Comparison of ENCODE assay signal across 26 cellular contexts in genomic region chr2:11672404-11672803, GRCh38.
"Had no signal": no experiment of that assay in that cellular context is flagged by ENCODE, and none has a peak within 500 bp of the region (broad histone marks: within the 10 kb centered on the region; RNA-seq: fewer than 3 reads in every experiment).

No MANE protein-coding gene starts in this region.

- H3K9me3 Mint-ChIP-seq: activated T-helper 2 cell treated with anti-CD3 and anti-CD28 coated beads, Interferon-gamma antibody, Interleukin-2, Interleukin-4, amounts not matched to agents 10 μg/mL and 5 μg/mL and 100 μg/mL, durations not matched to agents 14 hours and 24 hours and 36 hours; natural killer cell treated with Interleukin-12 subunit alpha and Interleukin-12 subunit beta and Interleukin-15 and Interleukin-18, amount 100 ng/mL, for 72 hours; stimulated activated effector memory CD8-positive, alpha-beta T cell treated with anti-CD3 and anti-CD28 coated beads, Interleukin-12 subunit alpha, Interleukin-12 subunit beta, amount 100 ng/mL, for 72 hours had no signal

- ATAC-seq: activated CD4-positive, alpha-beta T cell treated with anti-CD3 and anti-CD28 coated beads for 36 hours; activated CD8-positive, alpha-beta memory T cell treated with anti-CD3 and anti-CD28 coated beads, Interleukin-2, amount 10 ng/mL, durations not matched to agents 7 days and 5 days; activated CD8-positive, alpha-beta T cell treated with anti-CD3 and anti-CD28 coated beads, Interleukin-2, amount 10 ng/mL, durations not matched to agents 7 days and 5 days; foreskin keratinocyte; left lung; lower lobe of right lung; natural killer cell treated with Interleukin-12 subunit alpha and Interleukin-12 subunit beta and Interleukin-15 and Interleukin-18, amount 100 ng/mL, for 72 hours; right lobe of liver; stimulated activated effector memory CD8-positive, alpha-beta T cell treated with anti-CD3 and anti-CD28 coated beads, Interleukin-12 subunit alpha, Interleukin-12 subunit beta, amount 100 ng/mL, for 72 hours; stimulated activated naive CD8-positive, alpha-beta T cell treated with anti-CD3 and anti-CD28 coated beads, Interleukin-15, amount 100 ng/mL, for 72 hours had no signal

- DNase-seq: activated CD4-positive, alpha-beta T cell treated with anti-CD3 and anti-CD28 coated beads for 36 hours; activated CD4-positive, CD25-positive, alpha-beta regulatory T cell; activated CD8-positive, alpha-beta memory T cell treated with anti-CD3 and anti-CD28 coated beads, Interleukin-2, amount 10 ng/mL, durations not matched to agents 7 days and 5 days; activated CD8-positive, alpha-beta T cell treated with anti-CD3 and anti-CD28 coated beads, Interleukin-2, amount 10 ng/mL, durations not matched to agents 7 days and 5 days; activated T-cell treated with anti-CD3 and anti-CD28 coated beads, Interleukin-2, amount 50 U/mL, for 48 hours; anterior cingulate cortex; dermis blood vessel endothelial cell; effector CD4-positive, alpha-beta T cell; foreskin keratinocyte; left lung; lower lobe of right lung; mesendoderm; posterior cingulate gyrus; right lobe of liver; stimulated activated CD4-positive, alpha-beta T cell treated with anti-CD3 and anti-CD28 coated beads, Interleukin-4, amount 100 ng/mL, for 1 hour; stimulated activated naive CD8-positive, alpha-beta T cell treated with anti-CD3 and anti-CD28 coated beads, Interleukin-15, amount 100 ng/mL, for 72 hours; substantia nigra; T-helper 2 cell; upper lobe of left lung had no signal

- FAIRE-seq: bronchial epithelial cell, colon had no signal

- H3K36me3 Mint-ChIP-seq: natural killer cell treated with Interleukin-12 subunit alpha and Interleukin-12 subunit beta and Interleukin-15 and Interleukin-18, amount 100 ng/mL, for 72 hours; stimulated activated effector memory CD8-positive, alpha-beta T cell treated with anti-CD3 and anti-CD28 coated beads, Interleukin-12 subunit alpha, Interleukin-12 subunit beta, amount 100 ng/mL, for 72 hours had no signal

- H3K27ac Mint-ChIP-seq: activated CD4-positive, alpha-beta T cell treated with anti-CD3 and anti-CD28 coated beads for 36 hours; activated CD8-positive, alpha-beta memory T cell treated with anti-CD3 and anti-CD28 coated beads, Interleukin-2, amount 10 ng/mL, durations not matched to agents 7 days and 5 days; activated CD8-positive, alpha-beta T cell treated with anti-CD3 and anti-CD28 coated beads, Interleukin-2, amount 10 ng/mL, durations not matched to agents 7 days and 5 days; activated naive CD8-positive, alpha-beta T cell; activated T-helper 2 cell treated with anti-CD3 and anti-CD28 coated beads, Interferon-gamma antibody, Interleukin-2, Interleukin-4, amounts not matched to agents 10 μg/mL and 5 μg/mL and 100 μg/mL, durations not matched to agents 14 hours and 24 hours and 36 hours; natural killer cell treated with Interleukin-12 subunit alpha and Interleukin-12 subunit beta and Interleukin-15 and Interleukin-18, amount 100 ng/mL, for 72 hours; stimulated activated effector memory CD8-positive, alpha-beta T cell treated with anti-CD3 and anti-CD28 coated beads, Interleukin-12 subunit alpha, Interleukin-12 subunit beta, amount 100 ng/mL, for 72 hours; stimulated activated naive CD8-positive, alpha-beta T cell treated with anti-CD3 and anti-CD28 coated beads, Interleukin-15, amount 100 ng/mL, for 72 hours had no signal

- H3K4me3 Mint-ChIP-seq: activated CD4-positive, alpha-beta T cell treated with anti-CD3 and anti-CD28 coated beads for 36 hours; activated CD8-positive, alpha-beta memory T cell treated with anti-CD3 and anti-CD28 coated beads, Interleukin-2, amount 10 ng/mL, durations not matched to agents 7 days and 5 days; activated CD8-positive, alpha-beta T cell treated with anti-CD3 and anti-CD28 coated beads, Interleukin-2, amount 10 ng/mL, durations not matched to agents 7 days and 5 days; activated naive CD8-positive, alpha-beta T cell; central memory CD8-positive, alpha-beta T cell; natural killer cell treated with Interleukin-12 subunit alpha and Interleukin-12 subunit beta and Interleukin-15 and Interleukin-18, amount 100 ng/mL, for 72 hours; stimulated activated effector memory CD8-positive, alpha-beta T cell treated with anti-CD3 and anti-CD28 coated beads, Interleukin-12 subunit alpha, Interleukin-12 subunit beta, amount 100 ng/mL, for 72 hours; stimulated activated naive CD8-positive, alpha-beta T cell treated with anti-CD3 and anti-CD28 coated beads, Interleukin-15, amount 100 ng/mL, for 72 hours had no signal
